Comparison of ENCODE assay signal across 9 cellular contexts in the genomic region with DNA sequence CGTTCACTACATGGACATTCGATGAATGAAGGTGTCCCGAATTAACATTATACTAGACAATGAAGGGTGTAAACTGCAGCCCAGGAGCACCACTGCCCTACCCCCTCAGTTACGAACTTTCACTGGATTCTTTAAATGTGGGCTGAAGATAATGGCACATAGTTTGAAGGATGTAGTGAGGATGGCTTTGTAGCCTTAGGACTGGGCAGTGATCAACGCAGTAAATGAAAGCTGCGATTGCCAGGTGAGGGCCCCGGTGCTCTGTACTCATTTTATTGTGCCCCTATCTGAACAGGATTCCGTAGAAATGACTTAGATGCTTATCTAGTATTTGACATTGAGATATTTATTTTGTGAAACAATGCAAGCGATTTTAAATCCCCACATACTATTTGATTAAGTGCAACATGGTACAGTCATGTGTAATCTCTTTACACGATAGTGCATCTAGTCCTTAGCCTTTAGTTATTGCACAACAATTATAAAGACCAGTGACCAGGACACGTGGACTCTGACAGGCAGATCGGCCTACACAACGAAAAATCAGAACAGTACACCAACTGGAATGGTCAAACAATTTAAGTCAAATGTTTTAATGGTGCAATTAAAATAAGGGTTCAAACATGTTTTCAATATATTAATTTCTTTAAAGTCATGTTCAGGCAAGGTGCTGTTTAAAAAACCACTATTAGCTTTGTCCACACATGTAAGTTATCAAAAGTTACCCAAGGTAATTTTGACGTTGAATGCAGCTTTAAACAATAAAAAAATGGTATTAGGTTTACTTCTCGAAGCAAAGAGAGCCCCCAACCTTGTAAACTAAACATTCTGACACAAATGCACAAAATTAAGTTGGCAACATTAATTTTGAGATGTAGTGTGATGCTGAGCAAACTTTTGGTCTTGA. TPM values are rescaled to one million over a fixed set of nuclear protein-coding genes. Genes with fewer than 3 reads are reported as not detected.
DNase-seq lines count a peak whose midpoint lies in the region; TF ChIP-seq lines count a peak whose summit lies in the region.
"Had no signal": no experiment of that assay in that cellular context is flagged by ENCODE, and none has a peak within 500 bp of the region (broad histone marks: within the 10 kb centered on the region; RNA-seq: fewer than 3 reads in every experiment).

No MANE protein-coding gene starts in this region.

- peak overlapping the region; percentile 93 for H3K9ac ChIP-seq in OCI-LY3 (ENCODE audit: low read length)

- peaks cover 21% of the 10 kb centered on the region for H3K36me3 ChIP-seq in OCI-LY3 (replicated peaks; ENCODE audit: low read depth, low read length)

- no peaks in the 10 kb centered on the region for H4K20me1 ChIP-seq in OCI-LY3 (ENCODE audit: insufficient read depth, low read length)

- peaks cover 23% of the 10 kb centered on the region for H3K79me2 ChIP-seq in OCI-LY3 (ENCODE audit: low read length)

- no peak overlapping the region for H2AFZ ChIP-seq in OCI-LY3 (ENCODE audit: low read depth, low read length)

- H3K4me3 Mint-ChIP-seq in activated CD4-positive, alpha-beta T cell treated with anti-CD3 and anti-CD28 coated beads, Interleukin-2, amount 10 ng/mL, durations not matched to agents 7 days and 5 days = no peak overlapping the region
- H3K4me3 Mint-ChIP-seq: central memory CD8-positive, alpha-beta T cell had no signal

- H3K27ac Mint-ChIP-seq in activated CD4-positive, alpha-beta T cell treated with anti-CD3 and anti-CD28 coated beads, Interleukin-2, amount 10 ng/mL, durations not matched to agents 7 days and 5 days = no peak overlapping the region

- H3K9me3 ChIP-seq in OCI-LY3 (ENCODE audit: insufficient read depth, low read length) = no peaks in the 10 kb centered on the region

- peaks cover 21% of the 10 kb centered on the region for H3K4me1 ChIP-seq in OCI-LY3 (ENCODE audit: low read length)

- H3K4me3 ChIP-seq in OCI-LY3 (ENCODE audit: low read length) = peak overlapping the region; percentile 84
- peak overlapping the region; percentile 67 to 97 (median 85) for H3K4me3 ChIP-seq in skin epidermis

- H3K27ac ChIP-seq in OCI-LY3 (ENCODE audit: low read length) (peak overlapping the region; percentile 79), skin epidermis (peak overlapping the region in 19 of 21 experiments; percentile 85 to 100 (median 96))

- TF ChIP-seq CTCF in OCI-LY3 (IDR thresholded peaks at IDR 0.05; ENCODE audit: low read depth, low read length) = no peak

- H3K4me1 Mint-ChIP-seq in activated CD4-positive, alpha-beta T cell treated with anti-CD3 and anti-CD28 coated beads, Interleukin-2, amount 10 ng/mL, durations not matched to agents 7 days and 5 days = peaks cover 30% of the 10 kb centered on the region

- POLR2A ChIA-PET in activated CD4-positive, alpha-beta T cell treated with anti-CD3 and anti-CD28 coated beads, Interleukin-2, amount 10 ng/mL, durations not matched to agents 7 days and 5 days (lab: Charles Lee) = no interaction called here

- CTCF ChIA-PET in activated CD4-positive, alpha-beta T cell treated with anti-CD3 and anti-CD28 coated beads, Interleukin-2, amount 10 ng/mL, durations not matched to agents 7 days and 5 days (lab: Charles Lee) = interaction anchor here (0.5 to 1.5 kb wide), 4 partner anchors 119 to 228 kb away, joined by 3 to 5 read pairs (median 4); partner anchors contain the start of gene GH1

- TF ChIP-seq POLR2A in erythroblast (IDR thresholded peaks at IDR 0.05; ENCODE audit: low read length) = peak; percentile 77

- H3K27me3 ChIP-seq in OCI-LY3 (ENCODE audit: low read depth, low read length) = no peaks in the 10 kb centered on the region; the same call in 1 of the 2 replicates

- DNase-seq in activated CD4-positive, alpha-beta T cell treated with anti-CD3 and anti-CD28 coated beads for 48 hours = peak; percentile 36
- DNase-seq in activated CD4-positive, alpha-beta T cell treated with anti-CD3 and anti-CD28 coated beads, Interleukin-2, amount 10 ng/mL, durations not matched to agents 7 days and 5 days = no peak
- DNase-seq in erythroblast (lab: John Stamatoyannopoulos, UW) = peak in 1 of 2 experiments; percentile 54
- no peak for DNase-seq in UCSD-AML1 (lab: John Stamatoyannopoulos, UW; ENCODE audit: unreplicated experiment)
- no peak for DNase-seq in SHP77 (lab: John Stamatoyannopoulos, UW)
- no peak for DNase-seq in COR-L47 (lab: John Stamatoyannopoulos, UW)

- H3K9me3 Mint-ChIP-seq in activated CD4-positive, alpha-beta T cell treated with anti-CD3 and anti-CD28 coated beads, Interleukin-2, amount 10 ng/mL, durations not matched to agents 7 days and 5 days = no peaks in the 10 kb centered on the region
- H3K9me3 Mint-ChIP-seq: central memory CD8-positive, alpha-beta T cell had no signal

- peak overlapping the region; percentile 92 for H3K4me2 ChIP-seq in OCI-LY3 (ENCODE audit: low read length)

- H3K36me3 Mint-ChIP-seq in activated CD4-positive, alpha-beta T cell treated with anti-CD3 and anti-CD28 coated beads, Interleukin-2, amount 10 ng/mL, durations not matched to agents 7 days and 5 days (ENCODE audit: low read depth) = peaks cover 31% of the 10 kb centered on the region

- no peaks in the 10 kb centered on the region for H3K27me3 Mint-ChIP-seq in activated CD4-positive, alpha-beta T cell treated with anti-CD3 and anti-CD28 coated beads, Interleukin-2, amount 10 ng/mL, durations not matched to agents 7 days and 5 days
- H3K27me3 Mint-ChIP-seq: central memory CD8-positive, alpha-beta T cell had no signal

RNA-seq across cellular contexts. Expression of gene ERN1, which starts 17.4 kb away (rescaled TPM):
- total RNA-seq in activated CD4-positive, alpha-beta T cell treated with anti-CD3 and anti-CD28 coated beads, Interleukin-2, amount 10 ng/mL, durations not matched to agents 7 days and 5 days = 10 to 100 TPM; 50.1 to 57.5 TPM
